ENCODE assay signal across 14 cellular contexts in the genomic region with DNA sequence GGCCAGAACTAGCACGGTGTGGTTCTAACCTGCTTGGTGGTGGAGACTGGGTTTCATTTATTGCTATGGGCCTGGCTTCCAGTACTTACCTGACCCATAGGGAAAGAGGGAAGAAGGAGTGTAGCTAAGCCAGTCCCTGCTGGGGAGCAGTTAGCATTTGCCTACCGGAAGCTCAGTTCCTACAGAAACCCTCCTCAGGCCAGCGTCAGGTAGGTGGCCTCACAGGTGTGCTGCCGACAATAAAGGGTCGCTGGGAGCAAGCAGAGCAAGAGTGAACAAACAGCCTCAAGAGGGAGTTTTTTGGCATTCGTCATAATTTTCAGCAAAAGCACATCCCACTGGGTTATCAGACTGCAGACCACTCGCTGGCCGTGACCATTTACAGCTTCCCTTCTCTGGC.
DNase-seq lines count a peak whose midpoint lies in the region; ATAC-seq and TF ChIP-seq lines count a peak whose summit lies in the region.
"Had no signal": no experiment of that assay in that cellular context is flagged by ENCODE, and none has a peak within 500 bp of the region (broad histone marks: within the 10 kb centered on the region; RNA-seq: fewer than 3 reads in every experiment).

No MANE protein-coding gene starts in this region.

- TF ChIP-seq CTCF in GM23338 (conservative IDR thresholded peaks at IDR 0.05; ENCODE audit: low read depth in 2 of 2) (no peak), WTC11 (IDR thresholded peaks at IDR 0.05) (no peak), suprapubic skin (IDR thresholded peaks at IDR 0.05) (no peak)

- H3K4me3 ChIP-seq in GM23338 (no peak overlapping the region), suprapubic skin (no peak overlapping the region), SJCRH30 (no peak overlapping the region)

- ATAC-seq in GM23338 (peak; percentile 70), WTC11 (peak; percentile 80), HG03175 (IDR thresholded peaks at IDR 0.05; ENCODE audit: unreplicated experiment) (no peak)
- ATAC-seq: HCT116 had no signal

- TF ChIP-seq EP300 in suprapubic skin (IDR thresholded peaks at IDR 0.05) = no peak

- no peak overlapping the region for H3K4me3 Mint-ChIP-seq in GM23338
- H3K4me3 Mint-ChIP-seq in WTC11 = no peak overlapping the region
- H3K4me3 Mint-ChIP-seq: B cell; CD4-positive, alpha-beta T cell had no signal

- H3K27ac ChIP-seq in GM23338 (ENCODE audit: low read depth) = no peak overlapping the region
- H3K27ac ChIP-seq in suprapubic skin = no peak overlapping the region
- H3K27ac ChIP-seq in SJCRH30 = no peak overlapping the region

- H2AFZ ChIP-seq in GM23338 = no peak overlapping the region

- TF ChIP-seq POLR2A in suprapubic skin (IDR thresholded peaks at IDR 0.05) = no peak

- no peaks in the 10 kb centered on the region for H3K27me3 ChIP-seq in GM23338 (ENCODE audit: insufficient read depth)
- H3K27me3 ChIP-seq in suprapubic skin = no peaks in the 10 kb centered on the region
- H3K27me3 ChIP-seq in SJCRH30 = no peaks in the 10 kb centered on the region

- DNase-seq in GM23338 (ENCODE audit: low spot score) (no peak), NCI-H146 (lab: John Stamatoyannopoulos, UW) (peak; percentile 79), WTC11 (ENCODE audit: low spot score) (no peak), iPS-NIHi7 (ENCODE audit: extremely low spot score) (peak; percentile 18), suprapubic skin (ENCODE audit: low spot score in 2 of 2) (no peak), SJCRH30 (no peak)
- DNase-seq: C1 segment of cervical spinal cord; Calu3; CD4-positive, alpha-beta T cell; DMS79 treated with DMSO at 0.1 percent for 48 hours; EL had no signal

- H3K4me1 ChIP-seq in GM23338 (ENCODE audit: insufficient read depth) = peaks cover 5% of the 10 kb centered on the region
- H3K4me1 ChIP-seq in suprapubic skin = no peaks in the 10 kb centered on the region
- no peaks in the 10 kb centered on the region for H3K4me1 ChIP-seq in SJCRH30

- CTCF ChIA-PET in WTC11 (lab: Charles Lee) = interaction anchor here (0.6 to 1.2 kb wide), 2 partner anchors 242 to 271 kb away, joined by 3 to 4 read pairs; no protein-coding TSS in a partner anchor

- POLR2A ChIA-PET in WTC11 (lab: Charles Lee) = no interaction called here

- 0 out of 2 replicates have a peak, but pooled peaks cover 3% of the 10 kb centered on the region for H3K9me2 ChIP-seq in GM23338 (ENCODE audit: insufficient read depth)

- H3K36me3 Mint-ChIP-seq in GM23338 (ENCODE audit: low read depth) = no peaks in the 10 kb centered on the region
- H3K36me3 Mint-ChIP-seq in WTC11 = no peaks in the 10 kb centered on the region

- peaks cover 28% of the 10 kb centered on the region for H3K4me1 Mint-ChIP-seq in GM23338
- H3K4me1 Mint-ChIP-seq in WTC11 = peaks cover 43% of the 10 kb centered on the region
- H3K4me1 Mint-ChIP-seq: B cell had no signal

- H4K20me1 ChIP-seq in GM23338 (replicated peaks; ENCODE audit: insufficient read depth) = no peaks in the 10 kb centered on the region

- no peaks in the 10 kb centered on the region for H3K79me2 ChIP-seq in GM23338 (replicated peaks; ENCODE audit: insufficient read depth)

- WGBS in suprapubic skin = 87% methylated on average over 8 of the region's 8 CpGs

- no peaks in the 10 kb centered on the region for H3K36me3 ChIP-seq in GM23338 (ENCODE audit: insufficient read depth)
- no peaks in the 10 kb centered on the region for H3K36me3 ChIP-seq in suprapubic skin
- no peaks in the 10 kb centered on the region for H3K36me3 ChIP-seq in SJCRH30

- H3K9me3 Mint-ChIP-seq in GM23338 (no peaks in the 10 kb centered on the region), WTC11 (no peaks in the 10 kb centered on the region)
- H3K9me3 Mint-ChIP-seq: CD4-positive, alpha-beta T cell had no signal

- H3K4me2 ChIP-seq in GM23338 = no peak overlapping the region

- H3K27ac Mint-ChIP-seq in GM23338 = no peak overlapping the region
- H3K27ac Mint-ChIP-seq in WTC11 = no peak overlapping the region; the same call in 1 of the 2 replicates
- H3K27ac Mint-ChIP-seq: B cell; CD4-positive, alpha-beta T cell had no signal

- peaks cover 11% of the 10 kb centered on the region for H3K27me3 Mint-ChIP-seq in GM23338 (ENCODE audit: insufficient read depth, low read depth, poor library complexity)
- no peaks in the 10 kb centered on the region for H3K27me3 Mint-ChIP-seq in WTC11 (ENCODE audit: low read depth)
- H3K27me3 Mint-ChIP-seq: B cell; CD4-positive, alpha-beta T cell had no signal

- no peaks in the 10 kb centered on the region for H3K9me3 ChIP-seq in suprapubic skin
- no peaks in the 10 kb centered on the region for H3K9me3 ChIP-seq in SJCRH30 (replicated peaks)

- no peaks in the 10 kb centered on the region for H3F3A ChIP-seq in GM23338 (replicated peaks; ENCODE audit: low read depth)

TF ChIP-seq in GM23338, 12 proteins besides CTCF, POLR2A, EP300 and RAD21 (continues in another document):
- TF ChIP-seq, protein P1, sequence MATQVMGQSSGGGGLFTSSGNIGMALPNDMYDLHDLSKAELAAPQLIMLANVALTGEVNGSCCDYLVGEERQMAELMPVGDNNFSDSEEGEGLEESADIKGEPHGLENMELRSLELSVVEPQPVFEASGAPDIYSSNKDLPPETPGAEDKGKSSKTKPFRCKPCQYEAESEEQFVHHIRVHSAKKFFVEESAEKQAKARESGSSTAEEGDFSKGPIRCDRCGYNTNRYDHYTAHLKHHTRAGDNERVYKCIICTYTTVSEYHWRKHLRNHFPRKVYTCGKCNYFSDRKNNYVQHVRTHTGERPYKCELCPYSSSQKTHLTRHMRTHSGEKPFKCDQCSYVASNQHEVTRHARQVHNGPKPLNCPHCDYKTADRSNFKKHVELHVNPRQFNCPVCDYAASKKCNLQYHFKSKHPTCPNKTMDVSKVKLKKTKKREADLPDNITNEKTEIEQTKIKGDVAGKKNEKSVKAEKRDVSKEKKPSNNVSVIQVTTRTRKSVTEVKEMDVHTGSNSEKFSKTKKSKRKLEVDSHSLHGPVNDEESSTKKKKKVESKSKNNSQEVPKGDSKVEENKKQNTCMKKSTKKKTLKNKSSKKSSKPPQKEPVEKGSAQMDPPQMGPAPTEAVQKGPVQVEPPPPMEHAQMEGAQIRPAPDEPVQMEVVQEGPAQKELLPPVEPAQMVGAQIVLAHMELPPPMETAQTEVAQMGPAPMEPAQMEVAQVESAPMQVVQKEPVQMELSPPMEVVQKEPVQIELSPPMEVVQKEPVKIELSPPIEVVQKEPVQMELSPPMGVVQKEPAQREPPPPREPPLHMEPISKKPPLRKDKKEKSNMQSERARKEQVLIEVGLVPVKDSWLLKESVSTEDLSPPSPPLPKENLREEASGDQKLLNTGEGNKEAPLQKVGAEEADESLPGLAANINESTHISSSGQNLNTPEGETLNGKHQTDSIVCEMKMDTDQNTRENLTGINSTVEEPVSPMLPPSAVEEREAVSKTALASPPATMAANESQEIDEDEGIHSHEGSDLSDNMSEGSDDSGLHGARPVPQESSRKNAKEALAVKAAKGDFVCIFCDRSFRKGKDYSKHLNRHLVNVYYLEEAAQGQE (IDR thresholded peaks at IDR 0.05; ENCODE audit: unreplicated experiment) = no peak
- TF ChIP-seq POLR2AphosphoS5 (IDR thresholded peaks at IDR 0.05; ENCODE audit: low read depth) (no peak), STAT1 (IDR thresholded peaks at IDR 0.05; ENCODE audit: unreplicated experiment) (no peak), ZNF114 (CRISPR knock-in tag; IDR thresholded peaks at IDR 0.05) (no peak), JUNB (IDR thresholded peaks at IDR 0.05; ENCODE audit: unreplicated experiment) (no peak)

TF ChIP-seq in WTC11, 78 proteins besides CTCF, POLR2A, EP300 and RAD21:
- TF ChIP-seq, protein P2, sequence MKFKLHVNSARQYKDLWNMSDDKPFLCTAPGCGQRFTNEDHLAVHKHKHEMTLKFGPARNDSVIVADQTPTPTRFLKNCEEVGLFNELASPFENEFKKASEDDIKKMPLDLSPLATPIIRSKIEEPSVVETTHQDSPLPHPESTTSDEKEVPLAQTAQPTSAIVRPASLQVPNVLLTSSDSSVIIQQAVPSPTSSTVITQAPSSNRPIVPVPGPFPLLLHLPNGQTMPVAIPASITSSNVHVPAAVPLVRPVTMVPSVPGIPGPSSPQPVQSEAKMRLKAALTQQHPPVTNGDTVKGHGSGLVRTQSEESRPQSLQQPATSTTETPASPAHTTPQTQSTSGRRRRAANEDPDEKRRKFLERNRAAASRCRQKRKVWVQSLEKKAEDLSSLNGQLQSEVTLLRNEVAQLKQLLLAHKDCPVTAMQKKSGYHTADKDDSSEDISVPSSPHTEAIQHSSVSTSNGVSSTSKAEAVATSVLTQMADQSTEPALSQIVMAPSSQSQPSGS (CRISPR knock-in tag; IDR thresholded peaks at IDR 0.05; ENCODE audit: borderline replicate concordance, low read depth) = no peak
- TF ChIP-seq, protein P3, sequence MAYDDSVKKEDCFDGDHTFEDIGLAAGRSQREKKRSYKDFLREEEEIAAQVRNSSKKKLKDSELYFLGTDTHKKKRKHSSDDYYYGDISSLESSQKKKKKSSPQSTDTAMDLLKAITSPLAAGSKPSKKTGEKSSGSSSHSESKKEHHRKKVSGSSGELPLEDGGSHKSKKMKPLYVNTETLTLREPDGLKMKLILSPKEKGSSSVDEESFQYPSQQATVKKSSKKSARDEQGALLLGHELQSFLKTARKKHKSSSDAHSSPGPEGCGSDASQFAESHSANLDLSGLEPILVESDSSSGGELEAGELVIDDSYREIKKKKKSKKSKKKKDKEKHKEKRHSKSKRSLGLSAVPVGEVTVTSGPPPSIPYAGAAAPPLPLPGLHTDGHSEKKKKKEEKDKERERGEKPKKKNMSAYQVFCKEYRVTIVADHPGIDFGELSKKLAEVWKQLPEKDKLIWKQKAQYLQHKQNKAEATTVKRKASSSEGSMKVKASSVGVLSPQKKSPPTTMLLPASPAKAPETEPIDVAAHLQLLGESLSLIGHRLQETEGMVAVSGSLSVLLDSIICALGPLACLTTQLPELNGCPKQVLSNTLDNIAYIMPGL (CRISPR knock-in tag; IDR thresholded peaks at IDR 0.05) = no peak
- TF ChIP-seq ZNF138 (CRISPR knock-in tag; conservative IDR thresholded peaks at IDR 0.05) (no peak), SMAD3 (CRISPR knock-in tag; IDR thresholded peaks at IDR 0.05; ENCODE audit: borderline replicate concordance) (no peak), CREB1 (CRISPR knock-in tag; IDR thresholded peaks at IDR 0.05) (no peak), ZNF232 (CRISPR knock-in tag; IDR thresholded peaks at IDR 0.05) (no peak), MYBL2 (CRISPR knock-in tag; IDR thresholded peaks at IDR 0.05) (no peak)
- TF ChIP-seq, protein P4, sequence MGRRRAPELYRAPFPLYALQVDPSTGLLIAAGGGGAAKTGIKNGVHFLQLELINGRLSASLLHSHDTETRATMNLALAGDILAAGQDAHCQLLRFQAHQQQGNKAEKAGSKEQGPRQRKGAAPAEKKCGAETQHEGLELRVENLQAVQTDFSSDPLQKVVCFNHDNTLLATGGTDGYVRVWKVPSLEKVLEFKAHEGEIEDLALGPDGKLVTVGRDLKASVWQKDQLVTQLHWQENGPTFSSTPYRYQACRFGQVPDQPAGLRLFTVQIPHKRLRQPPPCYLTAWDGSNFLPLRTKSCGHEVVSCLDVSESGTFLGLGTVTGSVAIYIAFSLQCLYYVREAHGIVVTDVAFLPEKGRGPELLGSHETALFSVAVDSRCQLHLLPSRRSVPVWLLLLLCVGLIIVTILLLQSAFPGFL (CRISPR knock-in tag; IDR thresholded peaks at IDR 0.05; ENCODE audit: borderline replicate concordance) = no peak

Comparison
In these comparisons a context has a peak if more than half of its experiments do, and no peak if none do; other contexts are left out.
1. DNase-seq: peak in NCI-H146 (single experiment) and iPS-NIHi7 (single experiment); none in GM23338 (single experiment), WTC11 (single experiment), suprapubic skin (0 of 2) and SJCRH30 (0 of 2).